ENCODE assay signal across 8 cellular contexts in the genomic region with DNA sequence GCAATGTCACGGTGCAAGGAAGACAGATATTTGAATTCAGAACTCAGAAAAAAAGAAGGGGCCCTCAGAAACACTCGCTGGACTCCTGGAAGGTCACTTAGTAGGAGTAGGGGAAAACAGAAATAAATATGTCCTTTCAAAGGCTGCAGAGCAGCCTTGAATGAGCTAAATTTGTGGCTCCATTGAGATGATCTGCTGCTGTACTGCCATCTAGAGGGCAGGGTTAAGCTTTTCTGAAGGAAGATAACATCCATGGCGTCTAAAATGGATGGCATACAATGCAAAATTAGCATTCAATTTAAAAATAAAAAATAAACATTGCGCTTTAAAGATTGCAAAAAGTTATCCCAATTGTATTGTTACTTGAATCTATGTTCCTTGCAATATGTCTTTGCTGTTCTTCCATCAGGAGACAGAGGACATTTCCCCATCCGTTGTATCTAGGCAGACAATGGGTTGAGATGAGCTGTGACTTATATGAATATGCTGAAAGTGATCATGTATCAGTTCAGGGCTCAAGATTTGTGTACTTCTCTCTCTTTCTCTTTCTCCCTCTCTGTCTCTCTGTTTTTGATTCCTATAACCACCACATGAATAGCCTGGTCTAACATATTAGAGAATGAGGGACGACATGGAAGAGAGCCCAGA.
A peak's percentile ranks its signal among the peaks of the same experiment; 100 is the strongest.
DNase-seq lines count a peak whose midpoint lies in the region; ATAC-seq and TF ChIP-seq lines count a peak whose summit lies in the region.

No MANE protein-coding gene starts in this region.

- 34% methylated on average over 6 of the region's 6 CpGs for WGBS in right lobe of liver (ENCODE audit: insufficient coverage, low coverage, low lambda C conversion rate, missing lambda C conversion rate)

- in situ Hi-C loops in SK-MEL-5 (cut with HindIII; ENCODE audit: low pct_unique_long_range_greater_than_20kb, low sequenced_read_pairs), result no loop called here

- ATAC-seq in HG03108 (IDR thresholded peaks at IDR 0.05; ENCODE audit: unreplicated experiment), result peak; percentile 63
- peak; percentile 57 to 78 (median 62) for ATAC-seq in right lobe of liver

- H3K4me1 ChIP-seq in breast epithelium (no peaks in the 10 kb centered on the region), right lobe of liver (no peaks in the 10 kb centered on the region)

- TF ChIP-seq CTCF in MCF 10A (IDR thresholded peaks at IDR 0.05; ENCODE audit: unreplicated experiment) (peak; percentile 44), breast epithelium (IDR thresholded peaks at IDR 0.05) (peak in 1 of 3 donors; percentile 15), right lobe of liver (IDR thresholded peaks at IDR 0.05) (peak; percentile 35 to 49 (median 46))

- intact Hi-C loops in MCF 10A (cut with micrococcal nuclease), result loop anchor here (1.0 kb wide), 1 partner anchor 481 kb away; no protein-coding TSS in a partner anchor
- intact Hi-C loops in breast epithelium (cut with DNase I; ENCODE audit: low total_unique reads), result no loop called here
- intact Hi-C loops in right lobe of liver (cut with DNase I), result no loop called here

- CTCF ChIA-PET in MCF 10A (lab: Yijun Ruan, JAX), result interaction anchor here (0.6 to 1.5 kb wide), 13 partner anchors 9 to 606 kb away, joined by 3 to 11 read pairs (median 5); no protein-coding TSS in a partner anchor

- peaks cover 4% of the 10 kb centered on the region for H3K36me3 Mint-ChIP-seq in MCF 10A (ENCODE audit: insufficient read depth, unreplicated experiment)

- peaks cover 37% of the 10 kb centered on the region for H3K27me3 Mint-ChIP-seq in MCF 10A (ENCODE audit: insufficient read depth, unreplicated experiment)

- H3K4me3 ChIP-seq in breast epithelium (no peak overlapping the region), right lobe of liver (no peak overlapping the region)

- no peaks in the 10 kb centered on the region for H3K9me3 Mint-ChIP-seq in MCF 10A (ENCODE audit: unreplicated experiment)

- peak; percentile 53 for DNase-seq in MCF 10A (ENCODE audit: unreplicated experiment)
- no peak for DNase-seq in breast epithelium (ENCODE audit: low spot score in 2 of 2)
- peak; percentile 68 for DNase-seq in SK-MEL-5 (ENCODE audit: low read depth, low spot score)
- no peak for DNase-seq in right lobe of liver
- DNase-seq in activated CD4-positive, alpha-beta T cell treated with anti-CD3 and anti-CD28 coated beads, Interleukin-2, amount 50 U/mL, for 4 hours, result no peak
- no peak for DNase-seq in stimulated activated CD8-positive, alpha-beta memory T cell treated with anti-CD3 and anti-CD28 coated beads, Interleukin-4, amount 100 ng/mL, for 48 hours
- no peak for DNase-seq in EL

- no peak overlapping the region for H3K27ac ChIP-seq in breast epithelium
- no peak overlapping the region for H3K27ac ChIP-seq in right lobe of liver

- H3K36me3 ChIP-seq in breast epithelium (no peaks in the 10 kb centered on the region), right lobe of liver (no peaks in the 10 kb centered on the region)

- H3K4me1 Mint-ChIP-seq in MCF 10A (ENCODE audit: insufficient read depth, unreplicated experiment), result no peaks in the 10 kb centered on the region

- H3K27ac Mint-ChIP-seq in MCF 10A (ENCODE audit: low read depth, unreplicated experiment), result no peak overlapping the region

- no peaks in the 10 kb centered on the region for H3K27me3 ChIP-seq in breast epithelium
- H3K27me3 ChIP-seq in right lobe of liver, result no peaks in the 10 kb centered on the region

- H3K4me3 Mint-ChIP-seq in MCF 10A (ENCODE audit: unreplicated experiment), result no peak overlapping the region

- TF ChIP-seq POLR2A in breast epithelium (IDR thresholded peaks at IDR 0.05), result no peak
- TF ChIP-seq POLR2A in right lobe of liver (IDR thresholded peaks at IDR 0.05), result no peak

- no TSS peak for BruUV-seq in MCF 10A (replicated peaks; lab: Mats Ljungman, UMichigan)

- H3K9me3 ChIP-seq in breast epithelium (no peaks in the 10 kb centered on the region), right lobe of liver (no peaks in the 10 kb centered on the region)

- POLR2A ChIA-PET in MCF 10A (lab: Yijun Ruan, JAX), result interaction anchor here (0.6 to 1.1 kb wide), 4 partner anchors 20 to 1064 kb away, joined by 3 to 4 read pairs (median 3); no protein-coding TSS in a partner anchor

Comparison
In these comparisons a context has a peak if more than half of its experiments do, and no peak if none do; other contexts are left out.
1. DNase-seq: peak in MCF 10A (single experiment) and SK-MEL-5 (single experiment); none in breast epithelium (0 of 2), right lobe of liver (0 of 3), activated CD4-positive, alpha-beta T cell treated with anti-CD3 and anti-CD28 coated beads, Interleukin-2, amount 50 U/mL, for 4 hours (0 of 2), stimulated activated CD8-positive, alpha-beta memory T cell treated with anti-CD3 and anti-CD28 coated beads, Interleukin-4, amount 100 ng/mL, for 48 hours (single experiment) and EL (single experiment).